ENCODE assay signal across 17 cellular contexts in genomic region chr3:18079062-18079461, GRCh38.
"Had no signal": no experiment of that assay in that cellular context is flagged by ENCODE, and none has a peak within 500 bp of the region (broad histone marks: within the 10 kb centered on the region; RNA-seq: fewer than 3 reads in every experiment).

No MANE protein-coding gene starts in this region.

- FAIRE-seq: HepG2, RCC 7860 had no signal

- H3K36me3 ChIP-seq: SJSA1 had no signal

- ATAC-seq: HepG2 had no signal

- H3K27ac ChIP-seq: SJSA1, SK-N-MC had no signal

- H3K27me3 ChIP-seq: SJSA1 had no signal

- DNase-seq: KG1, NCI-H1048, NCI-H1105, NCI-H1417, NCI-H1436 treated with DMSO at 0.1 percent for 48 hours, NCI-H1694, NCI-H1930, NCI-H2081, NCI-H2107, NCI-H524 treated with DMSO at 0.1 percent for 48 hours, NCI-H774, Right ventricle myocardium superior, SW 1271 had no signal

- H3K9me3 ChIP-seq: SJSA1 had no signal

- H3K4me3 ChIP-seq: SJSA1, SK-N-MC had no signal
